9 cellular contexts compared by ENCODE assay signal in genomic region chr14:92686763-92687427, GRCh38.
DNase-seq lines count a peak whose midpoint lies in the region; ATAC-seq and TF ChIP-seq lines count a peak whose summit lies in the region.
"Had no signal": no experiment of that assay in that cellular context is flagged by ENCODE, and none has a peak within 500 bp of the region (broad histone marks: within the 10 kb centered on the region; RNA-seq: fewer than 3 reads in every experiment).

No MANE protein-coding gene starts in this region.

- H3K27me3 ChIP-seq in adipocyte (replicated peaks; ENCODE audit: control insufficient read depth, insufficient read depth, low read length) (no peaks in the 10 kb centered on the region), heart right ventricle (no peaks in the 10 kb centered on the region), aorta (ENCODE audit: control insufficient read depth in 1 of 2, insufficient read depth in 2 of 2, low read length in 1 of 2) (no peaks in the 10 kb centered on the region)
- H3K27me3 ChIP-seq: BLaER1 treated with 17β-estradiol and CSF1 and Interleukin-3, amounts not matched to agents 10 nM and 100 nM had no signal

- H3K36me3 ChIP-seq in adipocyte (ENCODE audit: control insufficient read depth, insufficient read depth, low read length, severe bottlenecking) (peaks cover 8% of the 10 kb centered on the region), heart right ventricle (peaks cover 0 to 82% (median 5%) of the 10 kb centered on the region in 9 donors), aorta (ENCODE audit: control insufficient read depth in 1 of 2, insufficient read depth in 2 of 2, low read length in 1 of 2) (peaks cover 0 to 1% of the 10 kb centered on the region in 2 donors)

- H3K9me3 ChIP-seq in adipocyte (ENCODE audit: control insufficient read depth, low read length) (no peaks in the 10 kb centered on the region), heart right ventricle (no peaks in the 10 kb centered on the region), aorta (ENCODE audit: control insufficient read depth, low read length) (no peaks in the 10 kb centered on the region)

- intact Hi-C loops in heart right ventricle (cut with DNase I): loop anchor here in 7 of 10 donors (1.0 to 10.0 kb wide), 7 partner anchors 94 to 562 kb away; partner anchors contain the start of genes CPSF2 (in 1 of the 7) and NDUFB1 (in 1 of the 7)
- intact Hi-C loops in posterior vena cava (cut with DNase I): loop anchor here (10.0 kb wide), 2 partner anchors 98 to 562 kb away; partner anchors contain the start of genes CPSF2 (in 1 of the 2) and NDUFB1 (in 1 of the 2)
- intact Hi-C loops in aorta (cut with DNase I): loop anchor here in 1 of 2 donors (5.0 to 10.0 kb wide), 3 partner anchors 95 to 562 kb away; partner anchors contain the start of genes CPSF2 and NDUFB1

- H3K27ac ChIP-seq in RWPE1 (no peak overlapping the region), heart right ventricle (no peak overlapping the region), aorta (ENCODE audit: low read depth in 1 of 2, low read length in 2 of 2) (no peak overlapping the region)
- H3K27ac ChIP-seq: BLaER1 treated with 17β-estradiol and CSF1 and Interleukin-3, amounts not matched to agents 10 nM and 100 nM had no signal

- ATAC-seq in heart right ventricle (peak; percentile 79 to 90 (median 86)), aorta (ENCODE audit: low FRiP score) (peak; percentile 93)

- 5 to 19% methylated on average over 44 to 46 of the region's 46 CpGs for WGBS in heart right ventricle, 2 donors
- 1 to 5% methylated on average over 40 to 46 of the region's 46 CpGs for WGBS in aorta, 2 donors

- TF ChIP-seq CTCF in RWPE1 (conservative IDR thresholded peaks at IDR 0.05; ENCODE audit: low read depth) (peak; percentile 97), heart right ventricle (IDR thresholded peaks at IDR 0.05) (peak; percentile 68 to 100 (median 98))

- POLR2A ChIA-PET in RWPE1 (lab: Yijun Ruan, JAX; ENCODE audit: low non-redundant PET): no interaction called here

- CTCF ChIA-PET in RWPE1 (lab: Yijun Ruan, JAX): interaction anchor here (0.5 to 1.8 kb wide), 33 partner anchors 9 to 554 kb away, joined by 3 to 10 read pairs (median 4); no protein-coding TSS in a partner anchor

- peak overlapping the region; percentile 62 for H3K9ac ChIP-seq in adipocyte (ENCODE audit: low read length)
- H3K9ac ChIP-seq: BLaER1 treated with 17β-estradiol and CSF1 and Interleukin-3, amounts not matched to agents 10 nM and 100 nM had no signal

- DNase-seq in NCI-H2029 (lab: John Stamatoyannopoulos, UW) (peak; percentile 40), NCI-H2029 treated with DMSO at 0.1 percent for 48 hours (lab: John Stamatoyannopoulos, UW) (no peak), HuH-7 (ENCODE audit: low spot score) (peak; percentile 93), RWPE1 (ENCODE audit: low spot score) (peak; percentile 84), adipocyte (ENCODE audit: low read depth) (peak; percentile 80), heart right ventricle (peak; percentile 66 to 81), posterior vena cava (ENCODE audit: low spot score) (peak; percentile 94), aorta (peak; percentile 85 to 95)

- no peaks in the 10 kb centered on the region for H3K4me1 ChIP-seq in adipocyte (ENCODE audit: control insufficient read depth, insufficient read depth, low read length)
- peaks cover 0 to 19% (median 7%) of the 10 kb centered on the region in 9 donors for H3K4me1 ChIP-seq in heart right ventricle
- H3K4me1 ChIP-seq in aorta (ENCODE audit: control insufficient read depth in 1 of 2, insufficient read depth in 2 of 2, low read length in 2 of 2): no peaks in the 10 kb centered on the region

- no peak overlapping the region for H3K4me3 ChIP-seq in adipocyte (ENCODE audit: low read length)
- peak overlapping the region in 9 of 10 donors; percentile 32 to 56 (median 47) for H3K4me3 ChIP-seq in heart right ventricle
- no peak overlapping the region for H3K4me3 ChIP-seq in aorta (ENCODE audit: low read length in 2 of 2)
- H3K4me3 ChIP-seq: BLaER1 treated with 17β-estradiol and CSF1 and Interleukin-3, amounts not matched to agents 10 nM and 100 nM had no signal

Comparison
In these comparisons a context has a peak if more than half of its experiments do, and no peak if none do; other contexts are left out.
1. H3K4me3 ChIP-seq: peak in heart right ventricle (9 of 10); none in adipocyte (single experiment) and aorta (0 of 2).